ENCODE assay signal across 2 cellular contexts in genomic region chr10:13871698-13872280, GRCh38.
TF ChIP-seq lines count a peak whose summit lies in the region.

No MANE protein-coding gene starts in this region.

TF ChIP-seq in GM23338, 12 proteins besides CTCF, POLR2A, EP300 and RAD21:
- no peak for TF ChIP-seq CREB1 (CRISPR knock-in tag; IDR thresholded peaks at IDR 0.05; ENCODE audit: low read depth)
- no peak for TF ChIP-seq POLR2AphosphoS5 (IDR thresholded peaks at IDR 0.05; ENCODE audit: low read depth)
- no peak for TF ChIP-seq ZNF331 (CRISPR knock-in tag; IDR thresholded peaks at IDR 0.05; ENCODE audit: low read depth)
- no peak for TF ChIP-seq ETS1 (IDR thresholded peaks at IDR 0.05)
- no peak for TF ChIP-seq REST (IDR thresholded peaks at IDR 0.05; ENCODE audit: unreplicated experiment)
- no peak for TF ChIP-seq STAT1 (IDR thresholded peaks at IDR 0.05; ENCODE audit: unreplicated experiment)
- TF ChIP-seq EZH2 (IDR thresholded peaks at IDR 0.05; ENCODE audit: low read depth, unreplicated experiment): no peak
- no peak for TF ChIP-seq EZH2phosphoT487 (IDR thresholded peaks at IDR 0.05; ENCODE audit: unreplicated experiment)
- TF ChIP-seq NANOG (IDR thresholded peaks at IDR 0.05; ENCODE audit: borderline replicate concordance): no peak
- no peak for TF ChIP-seq JUNB (IDR thresholded peaks at IDR 0.05; ENCODE audit: unreplicated experiment)
- no peak for TF ChIP-seq ZNF114 (CRISPR knock-in tag; IDR thresholded peaks at IDR 0.05)
- TF ChIP-seq ZNF462 (CRISPR knock-in tag; IDR thresholded peaks at IDR 0.05): no peak

TF ChIP-seq in IMR-90, 13 proteins besides CTCF, POLR2A, EP300 and RAD21:
- TF ChIP-seq CHD1 (IDR thresholded peaks at IDR 0.05; ENCODE audit: low read depth, low read length) (no peak), MAZ (IDR thresholded peaks at IDR 0.05; ENCODE audit: borderline replicate concordance, low read depth, low read length) (no peak), MAFK (IDR thresholded peaks at IDR 0.05; ENCODE audit: low read depth, low read length) (no peak), FOS (IDR thresholded peaks at IDR 0.05; ENCODE audit: low read depth, low read length) (no peak), ELK1 (IDR thresholded peaks at IDR 0.05; ENCODE audit: borderline replicate concordance, low read depth, low read length) (no peak), RCOR1 (IDR thresholded peaks at IDR 0.05; ENCODE audit: insufficient replicate concordance, low read length) (no peak), SMC3 (IDR thresholded peaks at IDR 0.05; ENCODE audit: low read depth, low read length) (no peak)
TF ChIP-seq in IMR-90: peak in this region for 0.
